Comparison of ENCODE assay signal across 18 cellular contexts in genomic region chr12:122187466-122187865, GRCh38. TPM values are rescaled to one million over a fixed set of nuclear protein-coding genes. Genes with fewer than 3 reads are reported as not detected.
DNase-seq lines count a peak whose midpoint lies in the region; ATAC-seq and TF ChIP-seq lines count a peak whose summit lies in the region.
"Had no signal": no experiment of that assay in that cellular context is flagged by ENCODE, and none has a peak within 500 bp of the region (broad histone marks: within the 10 kb centered on the region; RNA-seq: fewer than 3 reads in every experiment).

No MANE protein-coding gene starts in this region.

- ATAC-seq in CD8-positive, alpha-beta T cell, result no peak
- no peak for ATAC-seq in WTC11

- no peaks in the 10 kb centered on the region for H3K9me3 Mint-ChIP-seq in CD8-positive, alpha-beta T cell
- no peaks in the 10 kb centered on the region for H3K9me3 Mint-ChIP-seq in WTC11
- H3K9me3 Mint-ChIP-seq: CD4-positive, CD25-positive, alpha-beta regulatory T cell; CD8-positive, alpha-beta memory T cell had no signal

- intact Hi-C loops in CD8-positive, alpha-beta T cell (cut with DNase I, micrococcal nuclease), result no loop called here

- POLR2A ChIA-PET in CD8-positive, alpha-beta T cell (lab: Charles Lee), result no interaction called here
- POLR2A ChIA-PET in WTC11 (lab: Charles Lee), result no interaction called here

- TF ChIP-seq CTCF in CD8-positive, alpha-beta T cell (IDR thresholded peaks at IDR 0.05), result no peak
- no peak for TF ChIP-seq CTCF in WTC11 (IDR thresholded peaks at IDR 0.05)

- peaks cover 11% of the 10 kb centered on the region for H3K4me1 ChIP-seq in CD8-positive, alpha-beta T cell (ENCODE audit: insufficient read depth, low read length)

- H3K27me3 Mint-ChIP-seq in CD8-positive, alpha-beta T cell (ENCODE audit: low read depth), result peaks cover 5% of the 10 kb centered on the region
- H3K27me3 Mint-ChIP-seq in WTC11 (ENCODE audit: low read depth), result peaks cover 12% of the 10 kb centered on the region

- no peak overlapping the region for H3K4me3 ChIP-seq in CD8-positive, alpha-beta T cell (ENCODE audit: low read depth, low read length)
- H3K4me3 ChIP-seq in H7 (ENCODE audit: insufficient read depth, low read depth, low read length), result no peak overlapping the region
- H3K4me3 ChIP-seq: BLaER1 had no signal

- H3K4me1 Mint-ChIP-seq in CD8-positive, alpha-beta T cell (ENCODE audit: low read depth), result peaks cover 11% of the 10 kb centered on the region
- H3K4me1 Mint-ChIP-seq in WTC11, result peaks cover 3% of the 10 kb centered on the region; the same call in 1 of the 2 replicates

- H3K36me3 Mint-ChIP-seq in CD8-positive, alpha-beta T cell, result no peaks in the 10 kb centered on the region
- no peaks in the 10 kb centered on the region for H3K36me3 Mint-ChIP-seq in WTC11
- H3K36me3 Mint-ChIP-seq: CD4-positive, CD25-positive, alpha-beta regulatory T cell; CD8-positive, alpha-beta memory T cell had no signal

- no peak overlapping the region for H3K27ac ChIP-seq in CD8-positive, alpha-beta T cell (ENCODE audit: low read depth, low read length)
- H3K27ac ChIP-seq: BLaER1, C4-2B had no signal

- H3K27me3 ChIP-seq in CD8-positive, alpha-beta T cell (ENCODE audit: insufficient read depth, low read length), result no peaks in the 10 kb centered on the region
- H3K27me3 ChIP-seq in H7 (ENCODE audit: control insufficient read depth, insufficient read depth, low read length), result peaks cover 11% of the 10 kb centered on the region
- H3K27me3 ChIP-seq: BLaER1 had no signal

- H3K36me3 ChIP-seq in CD8-positive, alpha-beta T cell (ENCODE audit: insufficient read depth, low read length), result no peaks in the 10 kb centered on the region
- no peaks in the 10 kb centered on the region for H3K36me3 ChIP-seq in H7 (replicated peaks; ENCODE audit: control insufficient read depth, insufficient read depth, low read length)
- H3K36me3 ChIP-seq: BLaER1 had no signal

- no peak overlapping the region for H3K4me3 Mint-ChIP-seq in CD8-positive, alpha-beta T cell
- no peak overlapping the region for H3K4me3 Mint-ChIP-seq in WTC11
- H3K4me3 Mint-ChIP-seq: B cell; CD4-positive, CD25-positive, alpha-beta regulatory T cell; CD8-positive, alpha-beta memory T cell had no signal

- peak overlapping the region; percentile 27 for H3K27ac Mint-ChIP-seq in CD8-positive, alpha-beta T cell
- H3K27ac Mint-ChIP-seq in WTC11, result no peak overlapping the region
- H3K27ac Mint-ChIP-seq: B cell; CD4-positive, CD25-positive, alpha-beta regulatory T cell; CD8-positive, alpha-beta memory T cell had no signal

- no peak for DNase-seq in CD8-positive, alpha-beta T cell
- peak; percentile 68 for DNase-seq in H7
- peak; percentile 31 for DNase-seq in WTC11 (ENCODE audit: low spot score)
- peak; percentile 38 for DNase-seq in left kidney (ENCODE audit: low read depth, low spot score)
- no peak for DNase-seq in AG20443 (ENCODE audit: low spot score)
- DNase-seq in OCI-M1 (lab: John Stamatoyannopoulos, UW), result no peak
- no peak for DNase-seq in EL
- DNase-seq: CD4-positive, CD25-positive, alpha-beta regulatory T cell; CD8-positive, alpha-beta memory T cell; DMS53; DMS79 treated with DMSO at 0.1 percent for 48 hours had no signal

- CTCF ChIA-PET in CD8-positive, alpha-beta T cell (lab: Charles Lee), result interaction anchor here (0.9 to 2.0 kb wide), 3 partner anchors 64 to 133 kb away, joined by 3 to 6 read pairs (median 3); no protein-coding TSS in a partner anchor
- CTCF ChIA-PET in WTC11 (lab: Charles Lee), result interaction anchor here (0.9 to 5.4 kb wide), 4 partner anchors 12 to 56 kb away, joined by 3 to 32 read pairs (median 4); no protein-coding TSS in a partner anchor

- H3K9me3 ChIP-seq in CD8-positive, alpha-beta T cell (ENCODE audit: low read length), result no peaks in the 10 kb centered on the region
- H3K9me3 ChIP-seq: BLaER1 had no signal

TF ChIP-seq in WTC11, 78 proteins besides CTCF, POLR2A, EP300 and RAD21 (continues in another document):
- no peak for TF ChIP-seq KAT7 (CRISPR knock-in tag; IDR thresholded peaks at IDR 0.05; ENCODE audit: borderline replicate concordance)
- TF ChIP-seq STAT6 (CRISPR knock-in tag; conservative IDR thresholded peaks at IDR 0.05; ENCODE audit: low read depth), result no peak
- no peak for TF ChIP-seq MAX (CRISPR knock-in tag; IDR thresholded peaks at IDR 0.05)
- TF ChIP-seq ZNF263 (CRISPR knock-in tag; IDR thresholded peaks at IDR 0.05; ENCODE audit: low read depth), result no peak
- no peak for TF ChIP-seq CREM (CRISPR knock-in tag; IDR thresholded peaks at IDR 0.05)
- no peak for TF ChIP-seq USF2 (CRISPR knock-in tag; IDR thresholded peaks at IDR 0.05)
- no peak for TF ChIP-seq MYBL2 (CRISPR knock-in tag; IDR thresholded peaks at IDR 0.05)
- TF ChIP-seq PREB (CRISPR knock-in tag; IDR thresholded peaks at IDR 0.05; ENCODE audit: borderline replicate concordance), result no peak
- no peak for TF ChIP-seq NR3C1 (CRISPR knock-in tag; conservative IDR thresholded peaks at IDR 0.05; ENCODE audit: low read depth)
- no peak for TF ChIP-seq FOXJ3 (CRISPR knock-in tag; IDR thresholded peaks at IDR 0.05; ENCODE audit: borderline replicate concordance)
- TF ChIP-seq USF1 (CRISPR knock-in tag; IDR thresholded peaks at IDR 0.05), result no peak
- TF ChIP-seq ATF2 (CRISPR knock-in tag; IDR thresholded peaks at IDR 0.05; ENCODE audit: borderline replicate concordance, low read depth), result no peak
- no peak for TF ChIP-seq HMGA2 (CRISPR knock-in tag; IDR thresholded peaks at IDR 0.05)
- TF ChIP-seq NFATC4 (CRISPR knock-in tag; IDR thresholded peaks at IDR 0.05), result no peak

RNA-seq across cellular contexts. Expression of gene LRRC43, which starts 4.5 kb away (rescaled TPM):
- under 1 TPM; 0.38 to 0.39 TPM for total RNA-seq in CD8-positive, alpha-beta T cell
- 0.22 TPM in 1 of 2 replicates, not detected in the other for total RNA-seq in H7 (2014; rRNA removed; shearing (Covaris generic))
- 0.21 to 0.64 TPM (median 0.22 TPM) in 3 replicates for total RNA-seq in WTC11 (2021)
- total RNA-seq: A172; A673; B cell; CD4-positive, CD25-positive, alpha-beta regulatory T cell; H4 had no signal

RNA-seq across cellular contexts. Expression of gene IL31, which starts 13.4 kb away (rescaled TPM):
- total RNA-seq in CD8-positive, alpha-beta T cell, result not detected
- total RNA-seq in H7 (2014; rRNA removed; shearing (Covaris generic)), result not detected in 2 replicates
- not detected in 3 replicates for total RNA-seq in WTC11 (2021)
- total RNA-seq: A172; A673; B cell; CD4-positive, CD25-positive, alpha-beta regulatory T cell; Daoy; H4 had no signal

RNA-seq across cellular contexts. Expression of gene B3GNT4, which starts 16.0 kb away (rescaled TPM):
- total RNA-seq in CD8-positive, alpha-beta T cell, result not detected
- total RNA-seq in H7 (2014; rRNA removed; shearing (Covaris generic)), result 0.45 and 0.63 TPM in 2 replicates
- total RNA-seq in WTC11 (2021), result 1.6 to 2.0 TPM (median 1.6 TPM) in 3 replicates
- total RNA-seq: B cell; CD4-positive, CD25-positive, alpha-beta regulatory T cell; Daoy had no signal

RNA-seq across cellular contexts. Expression of gene DIABLO, which starts 38.4 kb away (rescaled TPM):
- 100 to 1,000 TPM; 104 to 112 TPM for total RNA-seq in CD8-positive, alpha-beta T cell
- total RNA-seq in H7 (2014; rRNA removed; shearing (Covaris generic)), result 58.2 and 60.3 TPM in 2 replicates
- total RNA-seq in WTC11 (2021), result 57.3 to 62.4 TPM (median 61.7 TPM) in 3 replicates

Comparison
In these comparisons a context has a peak if more than half of its experiments do, and no peak if none do; other contexts are left out.
1. DNase-seq: peak in H7 (single experiment), WTC11 (single experiment) and left kidney (single experiment); none in CD8-positive, alpha-beta T cell (0 of 7), AG20443 (single experiment), OCI-M1 (single experiment) and EL (single experiment).